8 cellular contexts compared by ENCODE assay signal in the genomic region with DNA sequence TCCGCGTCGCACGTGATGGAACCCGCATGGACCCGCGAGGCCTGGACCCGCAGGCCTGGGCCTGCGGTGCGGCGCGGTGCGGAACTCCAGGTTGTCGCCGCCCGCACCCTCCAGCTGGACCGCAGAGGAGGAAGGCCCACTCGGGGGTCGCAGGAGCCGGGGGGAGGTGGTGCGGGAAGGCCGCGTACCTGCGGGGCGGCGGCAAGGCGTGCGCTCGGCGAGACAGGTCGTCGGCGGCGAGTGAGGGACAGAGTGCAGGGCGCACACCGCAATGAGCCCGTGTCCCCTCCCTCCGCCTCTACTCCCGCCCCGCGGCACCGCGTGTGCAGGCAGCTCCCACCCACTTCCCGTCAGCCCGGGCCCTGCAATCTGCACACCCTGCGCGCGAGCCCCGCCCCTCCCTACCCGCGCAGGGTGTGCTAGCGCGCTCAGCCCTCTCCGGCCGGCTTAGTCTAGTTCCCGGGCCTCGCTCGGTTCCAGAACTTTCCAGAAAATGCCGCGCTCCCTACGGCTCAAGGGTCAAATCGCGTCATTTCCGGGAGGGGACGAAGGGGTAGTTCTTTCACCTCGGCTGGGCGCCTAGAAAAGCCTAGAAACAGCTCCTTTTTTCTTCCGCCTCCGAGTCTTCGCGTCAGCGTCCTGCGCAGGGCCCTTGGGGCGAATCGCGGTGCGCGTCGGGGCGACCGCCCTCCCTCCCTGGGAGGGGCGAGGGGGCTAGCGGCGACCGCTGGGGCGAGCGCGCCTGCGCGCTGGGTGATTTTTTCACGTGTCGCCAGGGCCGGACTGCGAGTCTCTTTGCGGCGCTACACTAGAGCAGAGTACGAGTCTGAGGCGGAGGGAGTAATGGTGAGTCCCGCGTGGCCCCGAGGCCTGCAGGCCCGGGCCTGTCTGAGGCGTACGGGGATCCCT. TPM values are rescaled to one million over a fixed set of nuclear protein-coding genes. Genes with fewer than 3 reads are reported as not detected.
DNase-seq lines count a peak whose midpoint lies in the region; FAIRE-seq and TF ChIP-seq lines count a peak whose summit lies in the region.

TSS of gene HSPD1 (minus strand) at position 247 of the 909 bp plus-strand sequence. CDS start 992 bp downstream, outside the sequence.
TSS of gene HSPE1 (plus strand) at position 786 of the 909 bp plus-strand sequence. CDS start at position 844, 58 bp downstream.

- H3K27ac ChIP-seq in neutrophil, result peak within 1 kb of the TSS; percentile 93
- H3K27ac ChIP-seq in substantia nigra (ENCODE audit: low read depth, low read length, poor library complexity, severe bottlenecking), result peak within 1 kb of the TSS; percentile 98

- H3K4me1 ChIP-seq in neutrophil (ENCODE audit: control insufficient read depth in 1 of 2, insufficient read depth in 1 of 2, low read depth in 1 of 2, low read length in 1 of 2), result peaks cover 30 to 31% of the 10 kb centered on the region in 2 experiments

- DNase-seq in GM03348 (ENCODE audit: low spot score), result peak; percentile 98
- DNase-seq in HFF-Myc (ENCODE audit: extremely low read depth, low read depth), result peak; percentile 99
- DNase-seq in NAMALWA (ENCODE audit: low spot score), result peak; percentile 99
- DNase-seq in SK-N-DZ (ENCODE audit: low spot score), result peak; percentile 99
- DNase-seq in activated naive CD4-positive, alpha-beta T cell treated with anti-CD3 and anti-CD28 coated beads for 36 hours, result peak; percentile 99
- DNase-seq in frontal cortex (ENCODE audit: low spot score in 2 of 2), result peak; percentile 95 to 97
- peak; percentile 92 to 100 (median 99) for DNase-seq in substantia nigra (lab: John Stamatoyannopoulos, UW)

- H3K9me3 Mint-ChIP-seq in activated naive CD4-positive, alpha-beta T cell treated with anti-CD3 and anti-CD28 coated beads for 36 hours, result no peaks in the 10 kb centered on the region

- H3K27ac Mint-ChIP-seq in activated naive CD4-positive, alpha-beta T cell treated with anti-CD3 and anti-CD28 coated beads for 36 hours, result peak within 1 kb of the TSS; percentile 98

- TF ChIP-seq CTCF in HFF-Myc (IDR thresholded peaks at IDR 0.05; ENCODE audit: low read depth, low read length, missing control alignments) (no peak), neutrophil (IDR thresholded peaks at IDR 0.05) (no peak)

- no peaks in the 10 kb centered on the region for H3K9me3 ChIP-seq in neutrophil

- intact Hi-C loops in activated naive CD4-positive, alpha-beta T cell treated with anti-CD3 and anti-CD28 coated beads for 36 hours (cut with micrococcal nuclease), result loop anchor here (1.0 to 5.0 kb wide), 13 partner anchors 10 to 861 kb away; partner anchors contain the start of genes ANKRD44, CCDC150, COQ10B and MARS2

- FAIRE-seq in frontal cortex (lab: Jason Lieb, UNC), result peak; percentile 39

- H3K4me1 Mint-ChIP-seq in activated naive CD4-positive, alpha-beta T cell treated with anti-CD3 and anti-CD28 coated beads for 36 hours (ENCODE audit: low read depth), result peaks cover 51% of the 10 kb centered on the region

- peaks cover 78% of the 10 kb centered on the region for H3K36me3 Mint-ChIP-seq in activated naive CD4-positive, alpha-beta T cell treated with anti-CD3 and anti-CD28 coated beads for 36 hours (ENCODE audit: low read depth)

- CTCF ChIA-PET in activated naive CD4-positive, alpha-beta T cell treated with anti-CD3 and anti-CD28 coated beads for 36 hours (lab: Charles Lee), result interaction anchor here (0.6 to 0.8 kb wide), 2 partner anchors 14 to 36 kb away, joined by 3 read pairs; no protein-coding TSS in a partner anchor

- H3K4me3 ChIP-seq in HFF-Myc (replicated peaks; ENCODE audit: low read depth, low read length) (peak within 1 kb of the TSS; percentile 71), neutrophil (ENCODE audit: low read depth in 1 of 2, low read length in 1 of 2) (peak within 1 kb of the TSS; percentile 91 to 98)

- peaks cover 5% of the 10 kb centered on the region for H3K36me3 ChIP-seq in neutrophil

- H3K27me3 ChIP-seq in neutrophil, result no peaks in the 10 kb centered on the region

- H3K27me3 Mint-ChIP-seq in activated naive CD4-positive, alpha-beta T cell treated with anti-CD3 and anti-CD28 coated beads for 36 hours (ENCODE audit: low read depth), result no peaks in the 10 kb centered on the region

- H3K4me3 Mint-ChIP-seq in activated naive CD4-positive, alpha-beta T cell treated with anti-CD3 and anti-CD28 coated beads for 36 hours, result peak within 1 kb of the TSS; percentile 92

RNA-seq across cellular contexts. Expression of gene HSPD1, which starts in this region (rescaled TPM):
- 610 and 617 TPM in 2 replicates for polyA plus RNA-seq in SK-N-DZ (2014; cell fraction: cytosol; rRNA removed)
- polyA plus RNA-seq in SK-N-DZ (2014; cell fraction: nucleus; rRNA removed), result 542 and 553 TPM in 2 replicates
- 1,000 to 10,000 TPM; 1,191 to 1,210 TPM for total RNA-seq in activated naive CD4-positive, alpha-beta T cell treated with anti-CD3 and anti-CD28 coated beads for 36 hours
- total RNA-seq in frontal cortex, result 157 TPM

RNA-seq across cellular contexts. Expression of gene HSPE1, which starts in this region (rescaled TPM):
- 238 and 281 TPM in 2 replicates for polyA plus RNA-seq in SK-N-DZ (2014; cell fraction: cytosol; rRNA removed)
- 156 and 259 TPM in 2 replicates for polyA plus RNA-seq in SK-N-DZ (2014; cell fraction: nucleus; rRNA removed)
- 100 to 1,000 TPM; 294 to 310 TPM for total RNA-seq in activated naive CD4-positive, alpha-beta T cell treated with anti-CD3 and anti-CD28 coated beads for 36 hours
- total RNA-seq in frontal cortex, result 62.8 TPM

Comparison
In these comparisons a context has a peak if more than half of its experiments do, and no peak if none do; other contexts are left out.
1. Peak in every context shown above with its lines: DNase-seq, H3K4me3 ChIP-seq and H3K27ac ChIP-seq.